In the genomic region with DNA sequence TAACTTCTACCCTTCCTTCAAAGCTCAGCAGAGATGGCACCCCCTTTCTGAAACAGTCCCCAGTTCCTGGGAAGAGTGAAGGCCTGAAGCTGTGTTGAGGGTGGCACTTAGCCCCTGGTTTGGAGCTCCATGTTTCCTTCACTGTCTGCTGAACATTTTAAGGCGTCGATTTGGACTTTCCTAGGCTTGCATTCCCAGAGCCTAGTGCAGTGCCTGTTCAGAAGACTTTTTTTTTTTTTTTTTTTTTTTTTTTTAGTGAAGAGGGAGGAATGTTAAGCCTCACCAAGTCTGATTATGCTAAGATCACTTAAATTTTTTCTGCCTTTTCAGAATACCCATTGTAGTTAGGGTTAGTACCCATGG, we compare ENCODE assay signal across 11 cellular contexts.
DNase-seq lines count a peak whose midpoint lies in the region; ATAC-seq and TF ChIP-seq lines count a peak whose summit lies in the region.
"Had no signal": no experiment of that assay in that cellular context is flagged by ENCODE, and none has a peak within 500 bp of the region (broad histone marks: within the 10 kb centered on the region; RNA-seq: fewer than 3 reads in every experiment).

No MANE protein-coding gene starts in this region.

- TF ChIP-seq CTCF in PC-9 (conservative IDR thresholded peaks at IDR 0.05), result no peak

- H3K27me3 Mint-ChIP-seq in activated CD8-positive, alpha-beta memory T cell treated with anti-CD3 and anti-CD28 coated beads, Interleukin-2, amount 10 ng/mL, durations not matched to agents 7 days and 5 days, result no peaks in the 10 kb centered on the region
- H3K27me3 Mint-ChIP-seq in central memory CD8-positive, alpha-beta T cell, result no peaks in the 10 kb centered on the region
- H3K27me3 Mint-ChIP-seq in stimulated activated memory B cell treated with anti-CD40 and anti-IgM and Interleukin-4, amounts not matched to agents 10 μg/mL and 1 μg/mL and 100 μg/mL, for 72 hours, result no peaks in the 10 kb centered on the region

- H2AFZ ChIP-seq in PC-9, result no peak overlapping the region

- no peaks in the 10 kb centered on the region for H3K27me3 ChIP-seq in PC-9 (ENCODE audit: insufficient read depth, low read depth)
- H3K27me3 ChIP-seq: sigmoid colon, transverse colon had no signal

- H3K4me3 ChIP-seq in PC-9, result no peak overlapping the region
- H3K4me3 ChIP-seq: sigmoid colon, transverse colon had no signal

- peak overlapping the region; percentile 27 for H3K4me3 Mint-ChIP-seq in activated CD8-positive, alpha-beta memory T cell treated with anti-CD3 and anti-CD28 coated beads, Interleukin-2, amount 10 ng/mL, durations not matched to agents 7 days and 5 days
- H3K4me3 Mint-ChIP-seq in central memory CD8-positive, alpha-beta T cell, result peak overlapping the region; percentile 21
- H3K4me3 Mint-ChIP-seq in stimulated activated memory B cell treated with anti-CD40 and anti-IgM and Interleukin-4, amounts not matched to agents 10 μg/mL and 1 μg/mL and 100 μg/mL, for 72 hours, result peak overlapping the region; percentile 71

- DNase-seq in activated CD8-positive, alpha-beta memory T cell treated with anti-CD3 and anti-CD28 coated beads, Interleukin-2, amount 10 ng/mL, durations not matched to agents 7 days and 5 days, result no peak
- DNase-seq in activated CD8-positive, alpha-beta memory T cell treated with anti-CD3 and anti-CD28 coated beads for 24 hours, result no peak
- DNase-seq in PC-9 (no peak), NCI-H1092 (lab: John Stamatoyannopoulos, UW) (no peak), HEK293T (ENCODE audit: extremely low spot score) (no peak)
- DNase-seq in central memory CD8-positive, alpha-beta T cell (ENCODE audit: low spot score in 2 of 2), result no peak
- DNase-seq: NCI-H2227 treated with DMSO at 0.1 percent for 48 hours, sigmoid colon had no signal

- H3K4me1 ChIP-seq in PC-9 (replicated peaks; ENCODE audit: insufficient read depth), result peaks cover 58% of the 10 kb centered on the region

- H3K4me1 Mint-ChIP-seq in activated CD8-positive, alpha-beta memory T cell treated with anti-CD3 and anti-CD28 coated beads, Interleukin-2, amount 10 ng/mL, durations not matched to agents 7 days and 5 days, result peaks cover 47% of the 10 kb centered on the region
- peaks cover 19% of the 10 kb centered on the region for H3K4me1 Mint-ChIP-seq in central memory CD8-positive, alpha-beta T cell
- peaks cover 75% of the 10 kb centered on the region for H3K4me1 Mint-ChIP-seq in stimulated activated memory B cell treated with anti-CD40 and anti-IgM and Interleukin-4, amounts not matched to agents 10 μg/mL and 1 μg/mL and 100 μg/mL, for 72 hours

- H3F3A ChIP-seq in PC-9 (ENCODE audit: insufficient read depth, low read depth), result peaks cover 40% of the 10 kb centered on the region

- POLR2A ChIA-PET in PC-9 (lab: Charles Lee; ENCODE audit: unreplicated experiment) (interaction anchor here (0.6 kb wide), 1 partner anchor 15 kb away, joined by 21 read pairs; no protein-coding TSS in a partner anchor), HEK293T (lab: Yijun Ruan, JAX) (no interaction called here)

- H3K36me3 Mint-ChIP-seq in activated CD8-positive, alpha-beta memory T cell treated with anti-CD3 and anti-CD28 coated beads, Interleukin-2, amount 10 ng/mL, durations not matched to agents 7 days and 5 days, result peaks cover 28% of the 10 kb centered on the region
- H3K36me3 Mint-ChIP-seq in central memory CD8-positive, alpha-beta T cell (ENCODE audit: insufficient read depth), result no peaks in the 10 kb centered on the region
- H3K36me3 Mint-ChIP-seq in stimulated activated memory B cell treated with anti-CD40 and anti-IgM and Interleukin-4, amounts not matched to agents 10 μg/mL and 1 μg/mL and 100 μg/mL, for 72 hours, result no peaks in the 10 kb centered on the region

- no peaks in the 10 kb centered on the region for H3K36me3 ChIP-seq in PC-9 (ENCODE audit: low read depth)
- H3K36me3 ChIP-seq: sigmoid colon, transverse colon had no signal

- H3K27ac ChIP-seq in PC-9, result peak overlapping the region; percentile 85

- H4K20me1 ChIP-seq in PC-9 (ENCODE audit: insufficient read depth), result no peaks in the 10 kb centered on the region

- H3K79me2 ChIP-seq in PC-9 (ENCODE audit: low read depth), result no peaks in the 10 kb centered on the region

- CTCF ChIA-PET in activated CD8-positive, alpha-beta memory T cell treated with anti-CD3 and anti-CD28 coated beads, Interleukin-2, amount 10 ng/mL, durations not matched to agents 7 days and 5 days (lab: Charles Lee), result interaction anchor here (0.7 to 3.0 kb wide), 7 partner anchors 8 to 102 kb away, joined by 3 to 12 read pairs (median 4); a partner anchor contains a TSS
- CTCF ChIA-PET in PC-9 (lab: Charles Lee) (no interaction called here), HEK293T (lab: Yijun Ruan, JAX) (no interaction called here)

- intact Hi-C loops in PC-9 (cut with micrococcal nuclease; ENCODE audit: unreplicated experiment), result loop anchor here (2.0 to 10.0 kb wide), 2 partner anchors 25 to 445 kb away; no protein-coding TSS in a partner anchor

- H3K9me3 Mint-ChIP-seq in activated CD8-positive, alpha-beta memory T cell treated with anti-CD3 and anti-CD28 coated beads, Interleukin-2, amount 10 ng/mL, durations not matched to agents 7 days and 5 days (ENCODE audit: low read depth), result peaks cover 2% of the 10 kb centered on the region
- no peaks in the 10 kb centered on the region for H3K9me3 Mint-ChIP-seq in central memory CD8-positive, alpha-beta T cell
- peaks cover 2% of the 10 kb centered on the region for H3K9me3 Mint-ChIP-seq in stimulated activated memory B cell treated with anti-CD40 and anti-IgM and Interleukin-4, amounts not matched to agents 10 μg/mL and 1 μg/mL and 100 μg/mL, for 72 hours

- H3K27ac Mint-ChIP-seq in activated CD8-positive, alpha-beta memory T cell treated with anti-CD3 and anti-CD28 coated beads, Interleukin-2, amount 10 ng/mL, durations not matched to agents 7 days and 5 days, result peak overlapping the region; percentile 79
- peak overlapping the region; percentile 84 for H3K27ac Mint-ChIP-seq in central memory CD8-positive, alpha-beta T cell (ENCODE audit: low read depth)
- H3K27ac Mint-ChIP-seq in stimulated activated memory B cell treated with anti-CD40 and anti-IgM and Interleukin-4, amounts not matched to agents 10 μg/mL and 1 μg/mL and 100 μg/mL, for 72 hours, result peak overlapping the region; percentile 96

- BruUV-seq in PC-9 (replicated peaks; lab: Mats Ljungman, UMichigan), result no TSS peak

- no peaks in the 10 kb centered on the region for H3K9me3 ChIP-seq in PC-9 (ENCODE audit: insufficient read depth, low read depth)
- H3K9me3 ChIP-seq: sigmoid colon, transverse colon had no signal

- peak; percentile 5 for ATAC-seq in activated CD8-positive, alpha-beta memory T cell treated with anti-CD3 and anti-CD28 coated beads, Interleukin-2, amount 10 ng/mL, durations not matched to agents 7 days and 5 days
- ATAC-seq in central memory CD8-positive, alpha-beta T cell (replicated peaks; ENCODE audit: extremely low read depth, poor library complexity, severe bottlenecking), result no peak
- no peak for ATAC-seq in stimulated activated memory B cell treated with anti-CD40 and anti-IgM and Interleukin-4, amounts not matched to agents 10 μg/mL and 1 μg/mL and 100 μg/mL, for 72 hours
- ATAC-seq in GM21360 (IDR thresholded peaks at IDR 0.05; ENCODE audit: unreplicated experiment), result no peak

- H3K9me2 ChIP-seq in PC-9 (ENCODE audit: insufficient read depth), result no peaks in the 10 kb centered on the region

- peak overlapping the region; percentile 67 for H3K4me2 ChIP-seq in PC-9

TF ChIP-seq in HEK293T, 16 proteins besides CTCF, POLR2A, EP300 and RAD21:
- TF ChIP-seq BHLHE40 (IDR thresholded peaks at IDR 0.05; ENCODE audit: borderline replicate concordance) (no peak), TARDBP (IDR thresholded peaks at IDR 0.05) (no peak), HDGF (IDR thresholded peaks at IDR 0.05; ENCODE audit: borderline replicate concordance) (no peak), LEF1 (IDR thresholded peaks at IDR 0.05; ENCODE audit: borderline replicate concordance) (no peak), FOXK2 (IDR thresholded peaks at IDR 0.05) (no peak), ARNT (IDR thresholded peaks at IDR 0.05) (no peak), SUZ12 (IDR thresholded peaks at IDR 0.05) (no peak), FOXA1 (IDR thresholded peaks at IDR 0.05) (no peak), NFRKB (IDR thresholded peaks at IDR 0.05) (no peak), ZNF384 (IDR thresholded peaks at IDR 0.05) (no peak), FOXM1 (IDR thresholded peaks at IDR 0.05; ENCODE audit: borderline replicate concordance) (no peak)
- TF ChIP-seq, protein P1, sequence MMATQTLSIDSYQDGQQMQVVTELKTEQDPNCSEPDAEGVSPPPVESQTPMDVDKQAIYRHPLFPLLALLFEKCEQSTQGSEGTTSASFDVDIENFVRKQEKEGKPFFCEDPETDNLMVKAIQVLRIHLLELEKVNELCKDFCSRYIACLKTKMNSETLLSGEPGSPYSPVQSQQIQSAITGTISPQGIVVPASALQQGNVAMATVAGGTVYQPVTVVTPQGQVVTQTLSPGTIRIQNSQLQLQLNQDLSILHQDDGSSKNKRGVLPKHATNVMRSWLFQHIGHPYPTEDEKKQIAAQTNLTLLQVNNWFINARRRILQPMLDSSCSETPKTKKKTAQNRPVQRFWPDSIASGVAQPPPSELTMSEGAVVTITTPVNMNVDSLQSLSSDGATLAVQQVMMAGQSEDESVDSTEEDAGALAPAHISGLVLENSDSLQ (IDR thresholded peaks at IDR 0.05), result no peak

Comparison
In these comparisons a context has a peak if more than half of its experiments do, and no peak if none do; other contexts are left out.
1. H3K4me3 Mint-ChIP-seq: peak in every context shown above with its lines; median percentile 71 in stimulated activated memory B cell treated with anti-CD40 and anti-IgM and Interleukin-4, amounts not matched to agents 10 μg/mL and 1 μg/mL and 100 μg/mL, for 72 hours; 27 in activated CD8-positive, alpha-beta memory T cell treated with anti-CD3 and anti-CD28 coated beads, Interleukin-2, amount 10 ng/mL, durations not matched to agents 7 days and 5 days; 21 in central memory CD8-positive, alpha-beta T cell.